8 cellular contexts compared by ENCODE assay signal in the genomic region with DNA sequence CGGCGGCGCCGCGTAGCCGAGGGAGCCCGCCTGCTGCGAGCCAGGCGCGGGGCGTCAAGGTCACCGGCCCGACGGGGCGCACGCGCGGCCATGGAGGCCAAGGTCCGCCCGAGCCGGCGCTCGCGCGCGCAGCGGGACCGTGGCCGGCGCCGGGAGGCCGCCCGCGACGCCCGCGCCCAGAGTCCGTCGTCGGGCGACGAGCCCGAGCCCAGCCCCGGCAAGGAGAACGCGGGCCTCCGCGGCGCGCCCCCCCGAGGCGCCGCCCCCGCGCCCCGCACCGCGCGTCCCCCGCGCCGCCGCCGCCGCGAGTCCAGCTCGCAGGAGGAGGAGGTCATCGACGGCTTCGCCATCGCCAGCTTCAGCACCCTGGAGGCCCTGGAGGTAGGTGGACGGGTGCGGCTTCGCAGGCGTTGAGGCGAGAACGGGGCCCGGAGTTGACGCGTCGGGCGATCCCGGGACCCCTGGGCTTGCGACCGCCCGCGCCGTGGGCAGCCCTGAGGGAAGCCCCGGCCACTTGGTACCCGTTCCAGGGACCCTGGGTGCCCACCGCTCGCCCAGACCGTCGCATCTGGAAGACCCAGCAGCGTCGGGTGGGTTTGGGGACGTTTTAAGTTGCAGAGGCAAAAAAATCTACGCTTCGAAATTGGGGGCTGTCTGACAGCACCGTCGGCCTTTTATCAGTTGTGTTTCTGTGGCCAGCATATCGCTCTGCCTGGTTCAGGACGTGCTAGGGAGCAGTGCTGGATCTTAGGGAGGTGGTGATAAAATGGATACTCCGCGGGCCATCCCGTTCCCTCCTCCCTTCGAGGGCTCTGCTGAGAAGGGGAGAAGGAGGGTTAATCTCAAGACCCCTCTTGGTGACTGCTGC. TPM values are rescaled to one million over a fixed set of nuclear protein-coding genes. Genes with fewer than 3 reads are reported as not detected.
DNase-seq lines count a peak whose midpoint lies in the region; ATAC-seq, FAIRE-seq and TF ChIP-seq lines count a peak whose summit lies in the region.

No MANE protein-coding gene starts in this region.

- H3K36me3 ChIP-seq in iPS DF 6.9 (ENCODE audit: control insufficient read depth, insufficient read depth, low read length), result no peaks in the 10 kb centered on the region

- H3K9me3 ChIP-seq in iPS DF 6.9 (ENCODE audit: control insufficient read depth, insufficient read depth, low read length), result no peaks in the 10 kb centered on the region

- no peak for TF ChIP-seq CTCF in D721Med (IDR thresholded peaks at IDR 0.05; ENCODE audit: insufficient read depth, missing control alignments)

- H3K9me3 Mint-ChIP-seq in activated CD8-positive, alpha-beta T cell treated with anti-CD3 and anti-CD28 coated beads, Interleukin-2, amount 10 ng/mL, durations not matched to agents 7 days and 5 days (ENCODE audit: insufficient read depth), result no peaks in the 10 kb centered on the region
- H3K9me3 Mint-ChIP-seq in stimulated activated memory B cell treated with anti-CD40 and anti-IgM and Interleukin-4, amounts not matched to agents 10 μg/mL and 1 μg/mL and 100 μg/mL, for 72 hours, result no peaks in the 10 kb centered on the region

- FAIRE-seq in D721Med (lab: Jason Lieb, UNC), result no peak

- CTCF ChIA-PET in activated CD8-positive, alpha-beta T cell treated with anti-CD3 and anti-CD28 coated beads, Interleukin-2, amount 10 ng/mL, durations not matched to agents 7 days and 5 days (lab: Charles Lee), result interaction anchor here (1.5 kb wide), 1 partner anchor 28 kb away, joined by 3 read pairs; no protein-coding TSS in a partner anchor

- WGBS in iPS DF 6.9 (ENCODE audit: insufficient coverage, insufficient read length), result no CpG with 5 or more reads among the region's 107 CpGs

- peak overlapping the region; percentile 82 for H3K27ac Mint-ChIP-seq in activated CD8-positive, alpha-beta T cell treated with anti-CD3 and anti-CD28 coated beads, Interleukin-2, amount 10 ng/mL, durations not matched to agents 7 days and 5 days
- peak overlapping the region; percentile 83 for H3K27ac Mint-ChIP-seq in stimulated activated memory B cell treated with anti-CD40 and anti-IgM and Interleukin-4, amounts not matched to agents 10 μg/mL and 1 μg/mL and 100 μg/mL, for 72 hours

- no peaks in the 10 kb centered on the region for H3K27me3 Mint-ChIP-seq in activated CD8-positive, alpha-beta T cell treated with anti-CD3 and anti-CD28 coated beads, Interleukin-2, amount 10 ng/mL, durations not matched to agents 7 days and 5 days (ENCODE audit: low read depth)
- H3K27me3 Mint-ChIP-seq in stimulated activated memory B cell treated with anti-CD40 and anti-IgM and Interleukin-4, amounts not matched to agents 10 μg/mL and 1 μg/mL and 100 μg/mL, for 72 hours, result no peaks in the 10 kb centered on the region

- peak overlapping the region; percentile 81 for H3K4me3 Mint-ChIP-seq in activated CD8-positive, alpha-beta T cell treated with anti-CD3 and anti-CD28 coated beads, Interleukin-2, amount 10 ng/mL, durations not matched to agents 7 days and 5 days
- H3K4me3 Mint-ChIP-seq in stimulated activated memory B cell treated with anti-CD40 and anti-IgM and Interleukin-4, amounts not matched to agents 10 μg/mL and 1 μg/mL and 100 μg/mL, for 72 hours, result peak overlapping the region; percentile 83

- POLR2A ChIA-PET in activated CD8-positive, alpha-beta T cell treated with anti-CD3 and anti-CD28 coated beads, Interleukin-2, amount 10 ng/mL, durations not matched to agents 7 days and 5 days (lab: Charles Lee), result interaction anchor here (0.8 kb wide), 1 partner anchor 12 kb away, joined by 3 read pairs; no protein-coding TSS in a partner anchor

- H3K4me1 Mint-ChIP-seq in activated CD8-positive, alpha-beta T cell treated with anti-CD3 and anti-CD28 coated beads, Interleukin-2, amount 10 ng/mL, durations not matched to agents 7 days and 5 days (ENCODE audit: low read depth), result peaks cover 59% of the 10 kb centered on the region
- peaks cover 79% of the 10 kb centered on the region for H3K4me1 Mint-ChIP-seq in stimulated activated memory B cell treated with anti-CD40 and anti-IgM and Interleukin-4, amounts not matched to agents 10 μg/mL and 1 μg/mL and 100 μg/mL, for 72 hours

- DNase-seq in GM03348 (ENCODE audit: low spot score) (peak; percentile 65), iPS DF 6.9 (ENCODE audit: low read depth, low spot score) (no peak), NCI-H748 (lab: John Stamatoyannopoulos, UW; ENCODE audit: unreplicated experiment) (no peak), D721Med (ENCODE audit: insufficient read length, low spot score) (no peak)
- no peak for DNase-seq in activated CD8-positive, alpha-beta T cell treated with anti-CD3 and anti-CD28 coated beads, Interleukin-2, amount 10 ng/mL, durations not matched to agents 7 days and 5 days

- peaks cover 2% of the 10 kb centered on the region; the same call in 1 of the 2 replicates for H3K4me1 ChIP-seq in iPS DF 6.9 (ENCODE audit: control insufficient read depth, insufficient read depth, low read length)

- H3K27me3 ChIP-seq in iPS DF 6.9 (ENCODE audit: control insufficient read depth, insufficient read depth, low read length), result peaks cover 11% of the 10 kb centered on the region

- no peak overlapping the region for H3K27ac ChIP-seq in iPS DF 6.9 (ENCODE audit: low read length)

- ATAC-seq in HG02885 (IDR thresholded peaks at IDR 0.05; ENCODE audit: poor library complexity, unreplicated experiment) (peak; percentile 4), HG03571 (IDR thresholded peaks at IDR 0.05; ENCODE audit: unreplicated experiment) (no peak)
- no peak for ATAC-seq in activated CD8-positive, alpha-beta T cell treated with anti-CD3 and anti-CD28 coated beads, Interleukin-2, amount 10 ng/mL, durations not matched to agents 7 days and 5 days
- no peak for ATAC-seq in stimulated activated memory B cell treated with anti-CD40 and anti-IgM and Interleukin-4, amounts not matched to agents 10 μg/mL and 1 μg/mL and 100 μg/mL, for 72 hours

- H3K4me3 ChIP-seq in iPS DF 6.9 (ENCODE audit: low read length), result peak overlapping the region; percentile 63

- H3K36me3 Mint-ChIP-seq in activated CD8-positive, alpha-beta T cell treated with anti-CD3 and anti-CD28 coated beads, Interleukin-2, amount 10 ng/mL, durations not matched to agents 7 days and 5 days (ENCODE audit: low read depth), result peaks cover 8% of the 10 kb centered on the region
- peaks cover 22% of the 10 kb centered on the region for H3K36me3 Mint-ChIP-seq in stimulated activated memory B cell treated with anti-CD40 and anti-IgM and Interleukin-4, amounts not matched to agents 10 μg/mL and 1 μg/mL and 100 μg/mL, for 72 hours

RNA-seq across cellular contexts. Expression of a gene that starts 0.8 kb away (rescaled TPM):
- total RNA-seq in activated CD8-positive, alpha-beta T cell treated with anti-CD3 and anti-CD28 coated beads, Interleukin-2, amount 10 ng/mL, durations not matched to agents 7 days and 5 days, result 10 to 100 TPM; 51.2 to 58.5 TPM
